Comparison of ENCODE assay signal across 8 cellular contexts in genomic region chr16:87492721-87493554, GRCh38. TPM values are rescaled to one million over a fixed set of nuclear protein-coding genes. Genes with fewer than 3 reads are reported as not detected.
DNase-seq lines count a peak whose midpoint lies in the region; ATAC-seq and TF ChIP-seq lines count a peak whose summit lies in the region.

ZCCHC14 (minus strand) TSS chr16:87493024; CDS start chr16:87492238, 786 bp downstream.

- H3K4me1 ChIP-seq in foreskin keratinocyte = peaks cover 15% of the 10 kb centered on the region
- peaks cover 18% of the 10 kb centered on the region for H3K4me1 ChIP-seq in neural progenitor cell
- peaks cover 31 to 51% (median 45%) of the 10 kb centered on the region in 4 donors for H3K4me1 ChIP-seq in stomach

- H3K9me3 ChIP-seq in neural progenitor cell (ENCODE audit: low read depth) (no peaks in the 10 kb centered on the region), stomach (no peaks in the 10 kb centered on the region)

- H3K36me3 Mint-ChIP-seq in neural progenitor cell = peaks cover 3% of the 10 kb centered on the region

- peak within 1 kb of the TSS; percentile 89 for H2AFZ ChIP-seq in neural progenitor cell (replicated peaks)

- no peak for TF ChIP-seq EP300 in stomach (IDR thresholded peaks at IDR 0.05)

- no peak for TF ChIP-seq POLR2A in stomach (IDR thresholded peaks at IDR 0.05)

- H3K4me3 ChIP-seq in neural progenitor cell = peak within 1 kb of the TSS; percentile 61
- peak within 1 kb of the TSS; percentile 51 to 70 (median 58) for H3K4me3 ChIP-seq in stomach

- H3K36me3 ChIP-seq in neural progenitor cell (no peaks in the 10 kb centered on the region), stomach (no peaks in the 10 kb centered on the region)

- no peak within 1 kb of the TSS for H3K9ac ChIP-seq in neural progenitor cell

- DNase-seq in ELF-1 (ENCODE audit: low read depth, low spot score) = peak; percentile 99
- peak; percentile 92 for DNase-seq in GOT3 (lab: John Stamatoyannopoulos, UW)
- DNase-seq in M059J (ENCODE audit: low read depth) = peak; percentile 97
- peak; percentile 94 for DNase-seq in SHP77 treated with DMSO at 0.1 percent for 48 hours (lab: John Stamatoyannopoulos, UW)
- peak; percentile 99 for DNase-seq in activated gamma-delta T cell treated with anti-CD3 and anti-CD28 coated beads, Interleukin-2, amount 50 U/mL, for 16 hours (ENCODE audit: low read depth)
- peak; percentile 89 to 96 for DNase-seq in foreskin keratinocyte
- peak; percentile 100 for DNase-seq in neural progenitor cell (ENCODE audit: low spot score)
- DNase-seq in stomach = peak; percentile 99

- peaks cover 5% of the 10 kb centered on the region for H3K27me3 Mint-ChIP-seq in neural progenitor cell (ENCODE audit: insufficient read depth, low read depth)

- 1 to 3% (median 1%) methylated on average over 43 to 115 of the region's 116 CpGs for WGBS in stomach, 5 donors

- no peak for TF ChIP-seq CTCF in foreskin keratinocyte (conservative IDR thresholded peaks at IDR 0.05)
- no peak for TF ChIP-seq CTCF in neural progenitor cell (IDR thresholded peaks at IDR 0.05)
- no peak for TF ChIP-seq CTCF in stomach (IDR thresholded peaks at IDR 0.05)

- intact Hi-C loops in stomach (cut with DNase I; ENCODE audit: low total_unique reads) = no loop called here

- H3K4me3 Mint-ChIP-seq in neural progenitor cell = peak within 1 kb of the TSS; percentile 87

- peaks cover 31% of the 10 kb centered on the region for H3K4me1 Mint-ChIP-seq in neural progenitor cell

- H3K79me2 ChIP-seq in neural progenitor cell (ENCODE audit: low read depth) = peaks cover 41% of the 10 kb centered on the region

- H3K9me3 Mint-ChIP-seq in neural progenitor cell = no peaks in the 10 kb centered on the region

- peaks cover 41% of the 10 kb centered on the region for H4K20me1 ChIP-seq in neural progenitor cell (ENCODE audit: low read depth)

- H3K4me2 ChIP-seq in neural progenitor cell = peak within 1 kb of the TSS; percentile 72

- H3F3A ChIP-seq in neural progenitor cell (ENCODE audit: low read depth) = peaks cover 9% of the 10 kb centered on the region

- peak; percentile 92 for ATAC-seq in foreskin keratinocyte

- H3K27me3 ChIP-seq in foreskin keratinocyte = no peaks in the 10 kb centered on the region
- peaks cover 13% of the 10 kb centered on the region for H3K27me3 ChIP-seq in neural progenitor cell
- no peaks in the 10 kb centered on the region for H3K27me3 ChIP-seq in stomach

- H3K27ac ChIP-seq in foreskin keratinocyte = no peak within 1 kb of the TSS
- H3K27ac ChIP-seq in neural progenitor cell = no peak within 1 kb of the TSS
- peak within 1 kb of the TSS; percentile 64 to 94 (median 88) for H3K27ac ChIP-seq in stomach

- H3K27ac Mint-ChIP-seq in neural progenitor cell = peak within 1 kb of the TSS; percentile 94

RNA-seq across cellular contexts. Expression of gene ZCCHC14, which starts in this region (rescaled TPM):
- total RNA-seq in M059J (2014; rRNA removed; shearing (Covaris generic)) = 3.4 and 7.8 TPM in 2 replicates
- total RNA-seq in foreskin keratinocyte (8.4 and 8.5 TPM in 2 replicates), neural progenitor cell (ENCODE audit: low replicate concordance) (10.3 and 11.7 TPM in 2 replicates), stomach (10 to 100 TPM; 15.9 to 25.9 (median 21.3) TPM)
- polyA plus RNA-seq in foreskin keratinocyte (2.6 and 2.8 TPM in 2 replicates), stomach (1 to 10 TPM; 5.4 to 6.7 (median 6.4) TPM)

Comparison
In these comparisons a context has a peak if more than half of its experiments do, and no peak if none do; other contexts are left out.
1. H3K27ac ChIP-seq: peak in stomach (5 of 5); none in foreskin keratinocyte (single experiment) and neural progenitor cell (single experiment).
2. Peak in every context shown above with its lines, with median percentiles within 50 percentile points of each other: DNase-seq.